ENCODE assay signal across 21 cellular contexts in the genomic region with DNA sequence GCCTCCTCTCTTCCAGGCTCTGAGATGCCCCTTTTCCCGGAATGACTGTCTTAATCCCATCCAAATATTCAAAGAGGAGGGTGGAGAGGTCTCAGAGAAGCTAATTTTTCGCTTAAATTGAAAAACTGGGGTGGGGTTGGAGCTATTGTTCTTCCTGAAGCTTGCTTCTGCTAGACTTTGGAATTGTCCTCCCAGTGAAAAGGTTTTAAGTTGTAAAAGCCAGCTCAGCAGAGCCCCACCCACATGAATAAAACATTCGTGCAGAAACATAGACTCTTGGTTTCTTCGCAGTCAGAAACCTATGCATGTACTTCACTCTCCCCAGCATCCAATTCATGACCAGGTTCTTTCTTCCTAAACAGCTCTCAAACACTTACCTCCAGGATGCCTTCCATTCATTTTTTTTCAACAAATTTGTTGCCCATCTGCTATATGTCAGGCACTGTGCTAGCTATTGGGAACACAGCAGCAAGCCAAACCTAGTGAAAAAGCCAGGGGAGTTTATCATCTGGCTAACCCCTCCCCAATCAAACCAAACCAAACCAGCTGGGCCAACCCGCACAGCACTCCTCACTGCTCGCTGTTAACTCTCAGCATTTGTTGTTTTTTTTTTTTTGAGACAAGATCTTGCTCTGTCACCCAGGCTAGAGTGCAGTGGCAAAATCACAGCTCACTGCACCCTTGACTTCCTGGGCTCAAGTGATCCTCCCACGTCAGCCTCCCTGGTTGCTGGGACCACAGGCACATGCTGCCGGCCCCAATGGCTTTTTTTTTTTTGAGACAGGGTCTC. TPM values are rescaled to one million over a fixed set of nuclear protein-coding genes. Genes with fewer than 3 reads are reported as not detected.
DNase-seq lines count a peak whose midpoint lies in the region; ATAC-seq, FAIRE-seq and TF ChIP-seq lines count a peak whose summit lies in the region.
"Had no signal": no experiment of that assay in that cellular context is flagged by ENCODE, and none has a peak within 500 bp of the region (broad histone marks: within the 10 kb centered on the region; RNA-seq: fewer than 3 reads in every experiment).

No MANE protein-coding gene starts in this region.

- H3K4me1 ChIP-seq in A549 = peaks cover 33% of the 10 kb centered on the region
- H3K4me1 ChIP-seq in foreskin keratinocyte = peaks cover 4% of the 10 kb centered on the region
- H3K4me1 ChIP-seq: BLaER1, tibial artery had no signal

- H3K27me3 Mint-ChIP-seq in neural crest cell (ENCODE audit: low read depth) = no peaks in the 10 kb centered on the region

- DNase-seq in A549 (ENCODE audit: low read depth in 1 of 2, low spot score in 1 of 2) = peak in 1 of 2 experiments; percentile 15
- peak; percentile 41 for DNase-seq in NCI-H69 (lab: John Stamatoyannopoulos, UW)
- DNase-seq in neural crest cell (ENCODE audit: low read depth, low spot score) = no peak
- DNase-seq in NK-92 treated with Interleukin-12 subunit alpha and Interleukin-12 subunit beta, amount 100 ng/mL, for 24 hours (lab: John Stamatoyannopoulos, UW) = no peak
- no peak for DNase-seq in foreskin keratinocyte
- no peak for DNase-seq in HK-2 (ENCODE audit: unreplicated experiment)
- DNase-seq: activated naive CD8-positive, alpha-beta T cell treated with anti-CD3 and anti-CD28 coated beads, Interleukin-2, amount 50 U/mL, for 24 hours; cortex of kidney; GM23248; KG1; left ventricle myocardium superior; naive thymus-derived CD4-positive, alpha-beta T cell; NCI-H1092 treated with DMSO at 0.1 percent for 48 hours; retina; tibial artery had no signal

- H3K4me2 ChIP-seq in A549 = peak overlapping the region; percentile 65
- H3K4me2 ChIP-seq: BLaER1 had no signal

- 76% methylated on average over 8 of the region's 8 CpGs for WGBS in A549 (ENCODE audit: missing lambda C conversion rate)

- CTCF ChIA-PET in A549 (lab: Yijun Ruan, JAX) = interaction anchor here (1.4 to 1.5 kb wide), 2 partner anchors 10 to 13 kb away, joined by 3 to 6 read pairs; no protein-coding TSS in a partner anchor

- peak; percentile 43 to 51; a peak in 4 of 6 replicates for ATAC-seq in A549
- ATAC-seq in esophagus mucosa = peak; percentile 48
- no peak for ATAC-seq in foreskin keratinocyte
- ATAC-seq in HG02981 (IDR thresholded peaks at IDR 0.05; ENCODE audit: unreplicated experiment) = no peak
- ATAC-seq: activated naive CD8-positive, alpha-beta T cell treated with anti-CD3 and anti-CD28 coated beads, Interleukin-2, amount 50 U/mL, for 24 hours; left ventricle myocardium superior; naive thymus-derived CD4-positive, alpha-beta T cell had no signal

- POLR2A ChIA-PET in A549 (lab: Yijun Ruan, JAX) = interaction anchor here (1.1 kb wide), 1 partner anchor 38 kb away, joined by 3 read pairs; a partner anchor contains a TSS

- no peak for TF ChIP-seq POLR2A in A549 (IDR thresholded peaks at IDR 0.05; ENCODE audit: low read length)

- FAIRE-seq in A549 (lab: Jason Lieb, UNC) = no peak
- FAIRE-seq: A204.1, GM18507 had no signal

- H3K27me3 ChIP-seq in foreskin keratinocyte = no peaks in the 10 kb centered on the region
- H3K27me3 ChIP-seq: BLaER1, tibial artery had no signal

- TF ChIP-seq RAD21 in A549 (conservative IDR thresholded peaks at IDR 0.05 in 1 of 2, IDR thresholded peaks at IDR 0.05 in 1 of 2) = no peak

- no peak for TF ChIP-seq EP300 in A549 (IDR thresholded peaks at IDR 0.05)

- peak overlapping the region; percentile 19 for H3K27ac Mint-ChIP-seq in neural crest cell (ENCODE audit: unreplicated experiment)
- H3K27ac Mint-ChIP-seq: activated naive CD8-positive, alpha-beta T cell treated with anti-CD3 and anti-CD28 coated beads, Interleukin-2, amount 50 U/mL, for 24 hours; activated T-helper 2 cell treated with anti-CD3 and anti-CD28 coated beads, Interferon-gamma antibody, Interleukin-2, Interleukin-4, amounts not matched to agents 10 μg/mL and 5 μg/mL and 100 μg/mL, durations not matched to agents 14 hours and 24 hours and 36 hours; naive thymus-derived CD4-positive, alpha-beta T cell had no signal

- H3K36me3 Mint-ChIP-seq in neural crest cell (ENCODE audit: low read depth) = no peaks in the 10 kb centered on the region

- peak overlapping the region; percentile 43 for H3K4me3 ChIP-seq in A549
- H3K4me3 ChIP-seq: BLaER1, GM23248, tibial artery had no signal

- no peak overlapping the region for H3K4me3 Mint-ChIP-seq in neural crest cell
- H3K4me3 Mint-ChIP-seq: activated naive CD8-positive, alpha-beta T cell treated with anti-CD3 and anti-CD28 coated beads, Interleukin-2, amount 50 U/mL, for 24 hours; naive thymus-derived CD4-positive, alpha-beta T cell had no signal

- peaks cover 8% of the 10 kb centered on the region for H3K9me3 Mint-ChIP-seq in neural crest cell
- H3K9me3 Mint-ChIP-seq: activated naive CD8-positive, alpha-beta T cell treated with anti-CD3 and anti-CD28 coated beads, Interleukin-2, amount 50 U/mL, for 24 hours; activated T-helper 2 cell treated with anti-CD3 and anti-CD28 coated beads, Interferon-gamma antibody, Interleukin-2, Interleukin-4, amounts not matched to agents 10 μg/mL and 5 μg/mL and 100 μg/mL, durations not matched to agents 14 hours and 24 hours and 36 hours had no signal

- TF ChIP-seq CTCF in A549 (IDR thresholded peaks at IDR 0.05) (no peak), neural crest cell (conservative IDR thresholded peaks at IDR 0.05) (no peak), foreskin keratinocyte (conservative IDR thresholded peaks at IDR 0.05) (no peak)

- H3K4me1 Mint-ChIP-seq in neural crest cell = peaks cover 9% of the 10 kb centered on the region
- H3K4me1 Mint-ChIP-seq: activated naive CD8-positive, alpha-beta T cell treated with anti-CD3 and anti-CD28 coated beads, Interleukin-2, amount 50 U/mL, for 24 hours; naive thymus-derived CD4-positive, alpha-beta T cell had no signal

- H3K27ac ChIP-seq in A549 = peak overlapping the region; percentile 38 to 77
- no peak overlapping the region for H3K27ac ChIP-seq in foreskin keratinocyte
- H3K27ac ChIP-seq: BLaER1, GM23248, tibial artery had no signal

- H3K9me3 ChIP-seq in A549 = no peaks in the 10 kb centered on the region
- H3K9me3 ChIP-seq: BLaER1, tibial artery had no signal

TF ChIP-seq in A549, 52 proteins besides CTCF, POLR2A, EP300 and RAD21 (continues in another document):
- no peak for TF ChIP-seq MYC (IDR thresholded peaks at IDR 0.05; ENCODE audit: borderline replicate concordance, low read length)
- no peak for TF ChIP-seq CHD2 (IDR thresholded peaks at IDR 0.05; ENCODE audit: low read length, partially characterized antibody)
- TF ChIP-seq, protein P1, sequence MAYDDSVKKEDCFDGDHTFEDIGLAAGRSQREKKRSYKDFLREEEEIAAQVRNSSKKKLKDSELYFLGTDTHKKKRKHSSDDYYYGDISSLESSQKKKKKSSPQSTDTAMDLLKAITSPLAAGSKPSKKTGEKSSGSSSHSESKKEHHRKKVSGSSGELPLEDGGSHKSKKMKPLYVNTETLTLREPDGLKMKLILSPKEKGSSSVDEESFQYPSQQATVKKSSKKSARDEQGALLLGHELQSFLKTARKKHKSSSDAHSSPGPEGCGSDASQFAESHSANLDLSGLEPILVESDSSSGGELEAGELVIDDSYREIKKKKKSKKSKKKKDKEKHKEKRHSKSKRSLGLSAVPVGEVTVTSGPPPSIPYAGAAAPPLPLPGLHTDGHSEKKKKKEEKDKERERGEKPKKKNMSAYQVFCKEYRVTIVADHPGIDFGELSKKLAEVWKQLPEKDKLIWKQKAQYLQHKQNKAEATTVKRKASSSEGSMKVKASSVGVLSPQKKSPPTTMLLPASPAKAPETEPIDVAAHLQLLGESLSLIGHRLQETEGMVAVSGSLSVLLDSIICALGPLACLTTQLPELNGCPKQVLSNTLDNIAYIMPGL (CRISPR knock-in tag; IDR thresholded peaks at IDR 0.05; ENCODE audit: borderline replicate concordance) = no peak
- TF ChIP-seq CBX2 (IDR thresholded peaks at IDR 0.05; ENCODE audit: borderline replicate concordance, low read depth) = no peak
- no peak for TF ChIP-seq SREBF2 (IDR thresholded peaks at IDR 0.05)
- TF ChIP-seq, protein P2, sequence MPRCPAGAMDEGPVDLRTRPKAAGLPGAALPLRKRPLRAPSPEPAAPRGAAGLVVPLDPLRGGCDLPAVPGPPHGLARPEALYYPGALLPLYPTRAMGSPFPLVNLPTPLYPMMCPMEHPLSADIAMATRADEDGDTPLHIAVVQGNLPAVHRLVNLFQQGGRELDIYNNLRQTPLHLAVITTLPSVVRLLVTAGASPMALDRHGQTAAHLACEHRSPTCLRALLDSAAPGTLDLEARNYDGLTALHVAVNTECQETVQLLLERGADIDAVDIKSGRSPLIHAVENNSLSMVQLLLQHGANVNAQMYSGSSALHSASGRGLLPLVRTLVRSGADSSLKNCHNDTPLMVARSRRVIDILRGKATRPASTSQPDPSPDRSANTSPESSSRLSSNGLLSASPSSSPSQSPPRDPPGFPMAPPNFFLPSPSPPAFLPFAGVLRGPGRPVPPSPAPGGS (IDR thresholded peaks at IDR 0.05) = no peak
- no peak for TF ChIP-seq BHLHE40 (IDR thresholded peaks at IDR 0.05; ENCODE audit: low read depth, low read length)
- no peak for TF ChIP-seq ZSCAN20 (CRISPR knock-in tag; IDR thresholded peaks at IDR 0.05)
- TF ChIP-seq ESRRA (IDR thresholded peaks at IDR 0.05; ENCODE audit: borderline replicate concordance, low read length) = no peak
- no peak for TF ChIP-seq TFCP2L1 (CRISPR knock-in tag; IDR thresholded peaks at IDR 0.05)
- no peak for TF ChIP-seq NR3C1 (IDR thresholded peaks at IDR 0.05)
- TF ChIP-seq MAFK (IDR thresholded peaks at IDR 0.05; ENCODE audit: partially characterized antibody) = no peak

RNA-seq across cellular contexts. Expression of a gene that starts 37.9 kb away (rescaled TPM):
- 49.8 and 54.1 TPM in 2 replicates for polyA plus RNA-seq in A549 (2011; rRNA removed)
- 4.9 and 6.3 TPM in 2 replicates for polyA plus RNA-seq in A549 (2012; cell fraction: cytosol; rRNA removed)
- 3.3 and 4.7 TPM in 2 replicates for polyA plus RNA-seq in A549 (2012; cell fraction: nucleus; rRNA removed)
- polyA plus RNA-seq in A549 (2017; fragmentation: RNase III; extraction: RNeasy Plus Mini Kit Qiagen cat#74134 plus additional on column Dnase treatment) = 10.7 to 12.7 TPM (median 11.4 TPM) in 3 replicates
- 58.5 and 62.7 TPM in 2 replicates for polyA minus RNA-seq in A549 (2011; rRNA and poly(A)+ RNA removed)
- 58.1 TPM for total RNA-seq in esophagus mucosa
- 6.7 and 7.9 TPM in 2 replicates for total RNA-seq in neural crest cell
- 4.0 and 4.1 TPM in 2 replicates for total RNA-seq in foreskin keratinocyte
- 0.73 and 0.78 TPM in 2 replicates for polyA plus RNA-seq in foreskin keratinocyte

RNA-seq across cellular contexts. Expression of a gene that starts 39.7 kb away (rescaled TPM):
- polyA plus RNA-seq in A549 (2011; rRNA removed) (9.3 and 10.2 TPM in 2 replicates), A549 (2017; fragmentation: RNase III; extraction: RNeasy Plus Mini Kit Qiagen cat#74134 plus additional on column Dnase treatment) (2.3 to 2.9 TPM (median 2.3 TPM) in 3 replicates), foreskin keratinocyte (4.1 and 4.9 TPM in 2 replicates)
- polyA plus RNA-seq in A549 (2012; cell fraction: cytosol; rRNA removed) = 1.6 and 1.9 TPM in 2 replicates
- 0.94 and 1.1 TPM in 2 replicates for polyA plus RNA-seq in A549 (2012; cell fraction: nucleus; rRNA removed)
- polyA minus RNA-seq in A549 (2011; rRNA and poly(A)+ RNA removed) = 14.0 and 17.8 TPM in 2 replicates
- total RNA-seq in esophagus mucosa (25.7 TPM), neural crest cell (0.36 and 0.68 TPM in 2 replicates), foreskin keratinocyte (23.1 and 23.7 TPM in 2 replicates)

Comparison
In these comparisons a context has a peak if more than half of its experiments do, and no peak if none do; other contexts are left out.
1. ATAC-seq: peak in A549 (2 of 2) and esophagus mucosa (single experiment); none in foreskin keratinocyte (single experiment) and HG02981 (single experiment).
2. RNA of a gene that starts 39.7 kb away (total RNA-seq): 25.7 TPM in esophagus mucosa (single experiment) and 23.1 to 23.7 TPM in foreskin keratinocyte; 0.36 to 0.68 TPM in neural crest cell; every median in the first group is over 10 times any median in the second.